In the genomic region with DNA sequence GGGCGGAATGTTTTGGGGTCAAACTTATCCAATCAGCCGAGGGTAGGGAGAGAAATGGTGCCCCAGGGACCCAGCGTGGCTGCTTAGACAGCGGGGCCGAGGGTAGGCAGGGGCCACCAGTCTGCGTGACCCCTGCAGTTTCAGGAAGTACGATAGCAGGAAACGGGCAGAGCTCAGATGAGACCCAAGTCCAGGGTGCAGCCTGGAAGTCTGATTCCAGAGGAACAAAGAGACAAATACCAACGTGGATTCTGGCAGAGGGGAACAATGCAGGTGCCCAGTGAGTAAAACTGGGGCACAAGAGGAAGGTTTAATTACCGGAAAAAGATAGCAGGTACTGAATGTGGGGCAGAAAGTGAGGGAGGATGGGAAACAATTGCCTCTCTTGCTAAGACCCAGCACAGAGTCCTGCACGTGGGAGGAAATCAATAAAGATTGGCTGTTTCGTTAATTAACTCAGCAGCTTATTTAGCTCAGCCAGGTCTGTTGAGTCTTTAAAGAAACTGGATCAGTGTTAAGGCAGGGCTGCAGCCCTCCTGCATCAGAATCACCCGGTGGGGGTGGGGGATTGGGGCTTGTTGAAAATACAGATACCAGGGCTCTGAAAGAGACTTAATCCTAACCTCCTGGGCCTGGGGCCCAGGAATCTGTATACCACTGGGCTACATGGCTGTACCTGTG, we compare ENCODE assay signal across 9 cellular contexts. TPM values are rescaled to one million over a fixed set of nuclear protein-coding genes. Genes with fewer than 3 reads are reported as not detected.
DNase-seq lines count a peak whose midpoint lies in the region; ATAC-seq, FAIRE-seq and TF ChIP-seq lines count a peak whose summit lies in the region.
"Had no signal": no experiment of that assay in that cellular context is flagged by ENCODE, and none has a peak within 500 bp of the region (broad histone marks: within the 10 kb centered on the region; RNA-seq: fewer than 3 reads in every experiment).

No MANE protein-coding gene starts in this region.

- 45% methylated on average over 13 of the region's 13 CpGs for WGBS in prostate gland

- TF ChIP-seq CTCF in neutrophil (IDR thresholded peaks at IDR 0.05) (no peak), prostate gland (IDR thresholded peaks at IDR 0.05) (no peak)

- ATAC-seq in HG03442 (IDR thresholded peaks at IDR 0.05; ENCODE audit: unreplicated experiment), result peak; percentile 44
- no peak for ATAC-seq in GM18873 (IDR thresholded peaks at IDR 0.05; ENCODE audit: low FRiP score, unreplicated experiment)

- H3K4me3 ChIP-seq in neutrophil (ENCODE audit: low read depth in 1 of 2, low read length in 1 of 2), result peak overlapping the region; percentile 61 to 65
- no peak overlapping the region for H3K4me3 ChIP-seq in prostate gland

- H3K36me3 ChIP-seq in neutrophil, result no peaks in the 10 kb centered on the region
- no peaks in the 10 kb centered on the region for H3K36me3 ChIP-seq in prostate gland

- peak overlapping the region; percentile 72 for H3K27ac ChIP-seq in neutrophil
- H3K27ac ChIP-seq in prostate gland, result no peak overlapping the region

- H3K4me1 ChIP-seq in neutrophil (ENCODE audit: control insufficient read depth in 1 of 2, insufficient read depth in 1 of 2, low read depth in 1 of 2, low read length in 1 of 2), result peaks cover 28 to 50% of the 10 kb centered on the region in 2 experiments
- H3K4me1 ChIP-seq in prostate gland (replicated peaks), result no peaks in the 10 kb centered on the region

- no peaks in the 10 kb centered on the region for H3K9me3 ChIP-seq in neutrophil
- H3K9me3 ChIP-seq in prostate gland, result no peaks in the 10 kb centered on the region

- no peak for FAIRE-seq in HTR-8/SVneo (lab: Jason Lieb, UNC)
- FAIRE-seq: endometrium had no signal

- TF ChIP-seq POLR2A in GM15510 (IDR thresholded peaks at IDR 0.05; ENCODE audit: borderline replicate concordance, extremely low read depth, insufficient read length) (peak; percentile 49), prostate gland (IDR thresholded peaks at IDR 0.05) (no peak)

- DNase-seq in cerebellar cortex (ENCODE audit: low spot score) (peak; percentile 89), HTR-8/SVneo (ENCODE audit: insufficient read length, low spot score) (no peak), foreskin melanocyte (no peak), prostate gland (ENCODE audit: low spot score) (no peak)

- H3K27me3 ChIP-seq in neutrophil (no peaks in the 10 kb centered on the region), prostate gland (replicated peaks; ENCODE audit: insufficient read depth) (no peaks in the 10 kb centered on the region)

- intact Hi-C loops in prostate gland (cut with DNase I), result no loop called here

RNA-seq across cellular contexts. Expression of gene NFE2L3, which starts 50.4 kb away (rescaled TPM):
- 1 to 10 TPM; 2.0 to 4.3 TPM for total RNA-seq in prostate gland

Comparison
In these comparisons a context has a peak if more than half of its experiments do, and no peak if none do; other contexts are left out.
1. H3K4me3 ChIP-seq: peak in neutrophil (2 of 2); none in prostate gland (0 of 2).